1 cellular context compared by ENCODE assay signal in genomic region chr6:26198626-26199056, GRCh38.
TF ChIP-seq lines count a peak whose summit lies in the region.

No MANE protein-coding gene starts in this region.

TF ChIP-seq in K562, 482 proteins besides CTCF, POLR2A, EP300 and RAD21 (continued from another document and continues in another):
- TF ChIP-seq, protein P1, sequence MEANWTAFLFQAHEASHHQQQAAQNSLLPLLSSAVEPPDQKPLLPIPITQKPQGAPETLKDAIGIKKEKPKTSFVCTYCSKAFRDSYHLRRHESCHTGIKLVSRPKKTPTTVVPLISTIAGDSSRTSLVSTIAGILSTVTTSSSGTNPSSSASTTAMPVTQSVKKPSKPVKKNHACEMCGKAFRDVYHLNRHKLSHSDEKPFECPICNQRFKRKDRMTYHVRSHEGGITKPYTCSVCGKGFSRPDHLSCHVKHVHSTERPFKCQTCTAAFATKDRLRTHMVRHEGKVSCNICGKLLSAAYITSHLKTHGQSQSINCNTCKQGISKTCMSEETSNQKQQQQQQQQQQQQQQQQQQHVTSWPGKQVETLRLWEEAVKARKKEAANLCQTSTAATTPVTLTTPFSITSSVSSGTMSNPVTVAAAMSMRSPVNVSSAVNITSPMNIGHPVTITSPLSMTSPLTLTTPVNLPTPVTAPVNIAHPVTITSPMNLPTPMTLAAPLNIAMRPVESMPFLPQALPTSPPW (CRISPR knock-in tag; IDR thresholded peaks at IDR 0.05): no peak
- TF ChIP-seq ZNF695 (CRISPR knock-in tag; IDR thresholded peaks at IDR 0.05) (no peak), DEAF1 (CRISPR knock-in tag; IDR thresholded peaks at IDR 0.05) (no peak), ZNF232 (CRISPR knock-in tag; IDR thresholded peaks at IDR 0.05) (no peak; the same call in 1 of the 2 replicates), MXI1 (IDR thresholded peaks at IDR 0.05; ENCODE audit: low read depth, low read length) (0 out of 2 replicates have a peak, but pooled peaks have one; percentile 41), STAG1 (CRISPR knock-in tag; IDR thresholded peaks at IDR 0.05; ENCODE audit: borderline replicate concordance) (0 out of 2 replicates have a peak, but pooled peaks have one; percentile 36), ZNF133 (CRISPR knock-in tag; IDR thresholded peaks at IDR 0.05) (no peak), TAL1 (IDR thresholded peaks at IDR 0.05) (no peak), HDAC2 (IDR thresholded peaks at IDR 0.05) (no peak), THRAP3 (IDR thresholded peaks at IDR 0.05; ENCODE audit: borderline replicate concordance) (no peak; the same call in 1 of the 2 replicates), TBP (optimal IDR thresholded peaks at IDR 0.05; ENCODE audit: low read depth, low read length) (no peak), ZBTB43 (CRISPR knock-in tag; IDR thresholded peaks at IDR 0.05) (peak; percentile 76; the same call in 1 of the 2 replicates), ZNF79 (CRISPR knock-in tag; IDR thresholded peaks at IDR 0.05; ENCODE audit: low read depth) (no peak), SAFB (IDR thresholded peaks at IDR 0.05; ENCODE audit: borderline replicate concordance, low read depth, low read length) (no peak), ZNF436 (CRISPR knock-in tag; IDR thresholded peaks at IDR 0.05) (no peak), JUNB (CRISPR knock-in tag; conservative IDR thresholded peaks at IDR 0.05) (no peak), PHF8 (IDR thresholded peaks at IDR 0.05; ENCODE audit: borderline replicate concordance, low read length) (no peak), ZNF12 (CRISPR knock-in tag; IDR thresholded peaks at IDR 0.05) (0 out of 2 replicates have a peak, but pooled peaks have one; percentile 20), FOXP1 (CRISPR knock-in tag; IDR thresholded peaks at IDR 0.05) (0 out of 2 replicates have a peak, but pooled peaks have one; percentile 28), ZBED1 (IDR thresholded peaks at IDR 0.05) (no peak), PTBP1 (IDR thresholded peaks at IDR 0.05; ENCODE audit: low read depth, low read length) (no peak), SETDB1 (IDR thresholded peaks at IDR 0.05; ENCODE audit: low read length) (no peak), ZC3H4 (CRISPR knock-in tag; IDR thresholded peaks at IDR 0.05; ENCODE audit: borderline replicate concordance) (no peak; the same call in 1 of the 2 replicates), NR3C1 (CRISPR knock-in tag; IDR thresholded peaks at IDR 0.05) (no peak), NR0B1 (IDR thresholded peaks at IDR 0.05; ENCODE audit: partially characterized antibody) (no peak), RFX1 (IDR thresholded peaks at IDR 0.05) (no peak), CHD1 (IDR thresholded peaks at IDR 0.05; ENCODE audit: low read length) (peak; percentile 98), SMARCE1 (IDR thresholded peaks at IDR 0.05) (no peak), ZNF431 (CRISPR knock-in tag; IDR thresholded peaks at IDR 0.05) (0 out of 2 replicates have a peak, but pooled peaks have one; percentile 33), TEAD2 (tag; IDR thresholded peaks at IDR 0.05) (no peak), TAF15 (IDR thresholded peaks at IDR 0.05; ENCODE audit: low read depth, low read length) (0 out of 2 replicates have a peak, but pooled peaks have one; percentile 54), TOE1 (IDR thresholded peaks at IDR 0.05; ENCODE audit: borderline replicate concordance) (no peak), TOE1 (CRISPR knock-in tag; IDR thresholded peaks at IDR 0.05; ENCODE audit: borderline replicate concordance, low read depth) (no peak), IRF1 (CRISPR knock-in tag; IDR thresholded peaks at IDR 0.05; ENCODE audit: borderline replicate concordance) (no peak), TBL1XR1 (IDR thresholded peaks at IDR 0.05; ENCODE audit: low read length in 2 of 2) (0 out of 4 replicates have a peak, but pooled peaks of 1 of the 2 experiments have one; percentile 71), ZNF696 (CRISPR knock-in tag; conservative IDR thresholded peaks at IDR 0.05) (no peak)
- TF ChIP-seq, protein P2, sequence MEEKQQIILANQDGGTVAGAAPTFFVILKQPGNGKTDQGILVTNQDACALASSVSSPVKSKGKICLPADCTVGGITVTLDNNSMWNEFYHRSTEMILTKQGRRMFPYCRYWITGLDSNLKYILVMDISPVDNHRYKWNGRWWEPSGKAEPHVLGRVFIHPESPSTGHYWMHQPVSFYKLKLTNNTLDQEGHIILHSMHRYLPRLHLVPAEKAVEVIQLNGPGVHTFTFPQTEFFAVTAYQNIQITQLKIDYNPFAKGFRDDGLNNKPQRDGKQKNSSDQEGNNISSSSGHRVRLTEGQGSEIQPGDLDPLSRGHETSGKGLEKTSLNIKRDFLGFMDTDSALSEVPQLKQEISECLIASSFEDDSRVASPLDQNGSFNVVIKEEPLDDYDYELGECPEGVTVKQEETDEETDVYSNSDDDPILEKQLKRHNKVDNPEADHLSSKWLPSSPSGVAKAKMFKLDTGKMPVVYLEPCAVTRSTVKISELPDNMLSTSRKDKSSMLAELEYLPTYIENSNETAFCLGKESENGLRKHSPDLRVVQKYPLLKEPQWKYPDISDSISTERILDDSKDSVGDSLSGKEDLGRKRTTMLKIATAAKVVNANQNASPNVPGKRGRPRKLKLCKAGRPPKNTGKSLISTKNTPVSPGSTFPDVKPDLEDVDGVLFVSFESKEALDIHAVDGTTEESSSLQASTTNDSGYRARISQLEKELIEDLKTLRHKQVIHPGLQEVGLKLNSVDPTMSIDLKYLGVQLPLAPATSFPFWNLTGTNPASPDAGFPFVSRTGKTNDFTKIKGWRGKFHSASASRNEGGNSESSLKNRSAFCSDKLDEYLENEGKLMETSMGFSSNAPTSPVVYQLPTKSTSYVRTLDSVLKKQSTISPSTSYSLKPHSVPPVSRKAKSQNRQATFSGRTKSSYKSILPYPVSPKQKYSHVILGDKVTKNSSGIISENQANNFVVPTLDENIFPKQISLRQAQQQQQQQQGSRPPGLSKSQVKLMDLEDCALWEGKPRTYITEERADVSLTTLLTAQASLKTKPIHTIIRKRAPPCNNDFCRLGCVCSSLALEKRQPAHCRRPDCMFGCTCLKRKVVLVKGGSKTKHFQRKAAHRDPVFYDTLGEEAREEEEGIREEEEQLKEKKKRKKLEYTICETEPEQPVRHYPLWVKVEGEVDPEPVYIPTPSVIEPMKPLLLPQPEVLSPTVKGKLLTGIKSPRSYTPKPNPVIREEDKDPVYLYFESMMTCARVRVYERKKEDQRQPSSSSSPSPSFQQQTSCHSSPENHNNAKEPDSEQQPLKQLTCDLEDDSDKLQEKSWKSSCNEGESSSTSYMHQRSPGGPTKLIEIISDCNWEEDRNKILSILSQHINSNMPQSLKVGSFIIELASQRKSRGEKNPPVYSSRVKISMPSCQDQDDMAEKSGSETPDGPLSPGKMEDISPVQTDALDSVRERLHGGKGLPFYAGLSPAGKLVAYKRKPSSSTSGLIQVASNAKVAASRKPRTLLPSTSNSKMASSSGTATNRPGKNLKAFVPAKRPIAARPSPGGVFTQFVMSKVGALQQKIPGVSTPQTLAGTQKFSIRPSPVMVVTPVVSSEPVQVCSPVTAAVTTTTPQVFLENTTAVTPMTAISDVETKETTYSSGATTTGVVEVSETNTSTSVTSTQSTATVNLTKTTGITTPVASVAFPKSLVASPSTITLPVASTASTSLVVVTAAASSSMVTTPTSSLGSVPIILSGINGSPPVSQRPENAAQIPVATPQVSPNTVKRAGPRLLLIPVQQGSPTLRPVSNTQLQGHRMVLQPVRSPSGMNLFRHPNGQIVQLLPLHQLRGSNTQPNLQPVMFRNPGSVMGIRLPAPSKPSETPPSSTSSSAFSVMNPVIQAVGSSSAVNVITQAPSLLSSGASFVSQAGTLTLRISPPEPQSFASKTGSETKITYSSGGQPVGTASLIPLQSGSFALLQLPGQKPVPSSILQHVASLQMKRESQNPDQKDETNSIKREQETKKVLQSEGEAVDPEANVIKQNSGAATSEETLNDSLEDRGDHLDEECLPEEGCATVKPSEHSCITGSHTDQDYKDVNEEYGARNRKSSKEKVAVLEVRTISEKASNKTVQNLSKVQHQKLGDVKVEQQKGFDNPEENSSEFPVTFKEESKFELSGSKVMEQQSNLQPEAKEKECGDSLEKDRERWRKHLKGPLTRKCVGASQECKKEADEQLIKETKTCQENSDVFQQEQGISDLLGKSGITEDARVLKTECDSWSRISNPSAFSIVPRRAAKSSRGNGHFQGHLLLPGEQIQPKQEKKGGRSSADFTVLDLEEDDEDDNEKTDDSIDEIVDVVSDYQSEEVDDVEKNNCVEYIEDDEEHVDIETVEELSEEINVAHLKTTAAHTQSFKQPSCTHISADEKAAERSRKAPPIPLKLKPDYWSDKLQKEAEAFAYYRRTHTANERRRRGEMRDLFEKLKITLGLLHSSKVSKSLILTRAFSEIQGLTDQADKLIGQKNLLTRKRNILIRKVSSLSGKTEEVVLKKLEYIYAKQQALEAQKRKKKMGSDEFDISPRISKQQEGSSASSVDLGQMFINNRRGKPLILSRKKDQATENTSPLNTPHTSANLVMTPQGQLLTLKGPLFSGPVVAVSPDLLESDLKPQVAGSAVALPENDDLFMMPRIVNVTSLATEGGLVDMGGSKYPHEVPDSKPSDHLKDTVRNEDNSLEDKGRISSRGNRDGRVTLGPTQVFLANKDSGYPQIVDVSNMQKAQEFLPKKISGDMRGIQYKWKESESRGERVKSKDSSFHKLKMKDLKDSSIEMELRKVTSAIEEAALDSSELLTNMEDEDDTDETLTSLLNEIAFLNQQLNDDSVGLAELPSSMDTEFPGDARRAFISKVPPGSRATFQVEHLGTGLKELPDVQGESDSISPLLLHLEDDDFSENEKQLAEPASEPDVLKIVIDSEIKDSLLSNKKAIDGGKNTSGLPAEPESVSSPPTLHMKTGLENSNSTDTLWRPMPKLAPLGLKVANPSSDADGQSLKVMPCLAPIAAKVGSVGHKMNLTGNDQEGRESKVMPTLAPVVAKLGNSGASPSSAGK (IDR thresholded peaks at IDR 0.05): no peak
- TF ChIP-seq, protein P3, sequence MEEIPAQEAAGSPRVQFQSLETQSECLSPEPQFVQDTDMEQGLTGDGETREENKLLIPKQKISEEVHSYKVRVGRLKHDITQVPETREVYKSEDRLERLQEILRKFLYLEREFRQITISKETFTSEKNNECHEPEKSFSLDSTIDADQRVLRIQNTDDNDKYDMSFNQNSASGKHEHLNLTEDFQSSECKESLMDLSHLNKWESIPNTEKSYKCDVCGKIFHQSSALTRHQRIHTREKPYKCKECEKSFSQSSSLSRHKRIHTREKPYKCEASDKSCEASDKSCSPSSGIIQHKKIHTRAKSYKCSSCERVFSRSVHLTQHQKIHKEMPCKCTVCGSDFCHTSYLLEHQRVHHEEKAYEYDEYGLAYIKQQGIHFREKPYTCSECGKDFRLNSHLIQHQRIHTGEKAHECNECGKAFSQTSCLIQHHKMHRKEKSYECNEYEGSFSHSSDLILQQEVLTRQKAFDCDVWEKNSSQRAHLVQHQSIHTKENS (CRISPR knock-in tag; IDR thresholded peaks at IDR 0.05): no peak
- TF ChIP-seq, protein P4, sequence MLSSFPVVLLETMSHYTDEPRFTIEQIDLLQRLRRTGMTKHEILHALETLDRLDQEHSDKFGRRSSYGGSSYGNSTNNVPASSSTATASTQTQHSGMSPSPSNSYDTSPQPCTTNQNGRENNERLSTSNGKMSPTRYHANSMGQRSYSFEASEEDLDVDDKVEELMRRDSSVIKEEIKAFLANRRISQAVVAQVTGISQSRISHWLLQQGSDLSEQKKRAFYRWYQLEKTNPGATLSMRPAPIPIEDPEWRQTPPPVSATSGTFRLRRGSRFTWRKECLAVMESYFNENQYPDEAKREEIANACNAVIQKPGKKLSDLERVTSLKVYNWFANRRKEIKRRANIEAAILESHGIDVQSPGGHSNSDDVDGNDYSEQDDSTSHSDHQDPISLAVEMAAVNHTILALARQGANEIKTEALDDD (IDR thresholded peaks at IDR 0.05): no peak
- TF ChIP-seq, protein P5, sequence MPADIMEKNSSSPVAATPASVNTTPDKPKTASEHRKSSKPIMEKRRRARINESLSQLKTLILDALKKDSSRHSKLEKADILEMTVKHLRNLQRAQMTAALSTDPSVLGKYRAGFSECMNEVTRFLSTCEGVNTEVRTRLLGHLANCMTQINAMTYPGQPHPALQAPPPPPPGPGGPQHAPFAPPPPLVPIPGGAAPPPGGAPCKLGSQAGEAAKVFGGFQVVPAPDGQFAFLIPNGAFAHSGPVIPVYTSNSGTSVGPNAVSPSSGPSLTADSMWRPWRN (IDR thresholded peaks at IDR 0.05; ENCODE audit: low read depth): no peak
